20 cellular contexts compared by ENCODE assay signal in genomic region chr15:70079831-70080230, GRCh38. TPM values are rescaled to one million over a fixed set of nuclear protein-coding genes. Genes with fewer than 3 reads are reported as not detected.
DNase-seq lines count a peak whose midpoint lies in the region; ATAC-seq, FAIRE-seq and TF ChIP-seq lines count a peak whose summit lies in the region.
"Had no signal": no experiment of that assay in that cellular context is flagged by ENCODE, and none has a peak within 500 bp of the region (broad histone marks: within the 10 kb centered on the region; RNA-seq: fewer than 3 reads in every experiment).

No MANE protein-coding gene starts in this region.

- H3K9ac ChIP-seq in H1 (replicated peaks in 1 of 4; ENCODE audit: extremely low read depth in 1 of 4, low read depth in 3 of 4, low read length in 3 of 4) (no peak overlapping the region), trophoblast cell (ENCODE audit: low read length) (no peak overlapping the region)
- H3K9ac ChIP-seq: SK-N-SH had no signal

- peak; percentile 33 for DNase-seq in DMS53 (lab: John Stamatoyannopoulos, UW)
- no peak for DNase-seq in DMS53 treated with DMSO at 0.1 percent for 48 hours (lab: John Stamatoyannopoulos, UW; ENCODE audit: unreplicated experiment)
- DNase-seq in H1 (ENCODE audit: low read depth in 1 of 2, low spot score in 2 of 2) = no peak
- DNase-seq in right lobe of liver = no peak
- DNase-seq in stomach = no peak
- DNase-seq in trophoblast cell = no peak
- DNase-seq in SKM-1 treated with dmso at 0.1 percent for 144 hours (lab: John Stamatoyannopoulos, UW; ENCODE audit: unreplicated experiment) = no peak
- DNase-seq: 8988T, GOT3, NCI-H1092, NCI-H1417 treated with DMSO at 0.1 percent for 48 hours, NCI-H1694 treated with DMSO at 0.1 percent for 48 hours, NCI-H2081, NCI-H2227 treated with DMSO at 0.1 percent for 48 hours, SK-N-SH had no signal

- TF ChIP-seq POLR2A in H1 (IDR thresholded peaks at IDR 0.05; ENCODE audit: control extremely low read depth in 1 of 2, low read depth in 2 of 2, low read length in 2 of 2) (no peak), right lobe of liver (IDR thresholded peaks at IDR 0.05) (no peak), stomach (IDR thresholded peaks at IDR 0.05) (no peak)

- WGBS in H1 (ENCODE audit: extremely low coverage in 1 of 2, insufficient coverage in 1 of 2, insufficient read length in 1 of 2, insufficient replicate concordance in 2 of 2, low coverage in 1 of 2, low lambda C conversion rate in 2 of 2, missing lambda C conversion rate in 1 of 2), 2 experiments = 92% methylated on average over 7 of the region's 7 CpGs; no CpG with 5 or more reads in 1 of the 2 experiments
- 15% methylated on average over 7 of the region's 7 CpGs for WGBS in right lobe of liver (ENCODE audit: insufficient coverage, low coverage, low lambda C conversion rate, missing lambda C conversion rate)
- 29 to 61% (median 51%) methylated on average over 7 of the region's 7 CpGs for WGBS in stomach, 5 donors
- WGBS in trophoblast cell (ENCODE audit: extremely low coverage, insufficient coverage, insufficient read length) = no CpG with 5 or more reads among the region's 7 CpGs

- no peak for FAIRE-seq in H1 (lab: Jason Lieb, UNC)
- FAIRE-seq: D721Med, G401.6 had no signal

- H3K14ac ChIP-seq in H1 (ENCODE audit: insufficient read length) (no peak overlapping the region), trophoblast cell (ENCODE audit: low read length) (no peak overlapping the region)

- H3K18ac ChIP-seq in H1 (ENCODE audit: extremely low read depth, low read length) (no peak overlapping the region), trophoblast cell (ENCODE audit: low read length) (no peak overlapping the region)

- no peak overlapping the region for H2BK5ac ChIP-seq in H1 (ENCODE audit: low read depth, low read length)
- no peak overlapping the region for H2BK5ac ChIP-seq in trophoblast cell (ENCODE audit: low read depth, low read length, poor library complexity)

- H2BK20ac ChIP-seq in H1 (ENCODE audit: low read length) = no peak overlapping the region

- no peak overlapping the region for H2BK12ac ChIP-seq in H1 (ENCODE audit: low read depth, low read length)
- H2BK12ac ChIP-seq in trophoblast cell (ENCODE audit: low read length) = no peak overlapping the region

- H3K23ac ChIP-seq in H1 (ENCODE audit: insufficient read length) (no peak overlapping the region), trophoblast cell (ENCODE audit: low read length) (no peak overlapping the region)

- H3K4me3 ChIP-seq in H1 (ENCODE audit: extremely low read depth in 1 of 4, insufficient read depth in 2 of 4, low read depth in 3 of 4, low read length in 4 of 4) = no peak overlapping the region
- H3K4me3 ChIP-seq in right lobe of liver = peak overlapping the region in 2 of 3 donors; percentile 11 to 28
- H3K4me3 ChIP-seq in stomach = no peak overlapping the region
- H3K4me3 ChIP-seq in trophoblast cell (ENCODE audit: low read depth, low read length) = no peak overlapping the region

- H3K9me3 ChIP-seq in H1 (ENCODE audit: insufficient read depth in 2 of 2, low read depth in 1 of 2, low read length in 1 of 2) (no peaks in the 10 kb centered on the region), right lobe of liver (no peaks in the 10 kb centered on the region), stomach (no peaks in the 10 kb centered on the region), trophoblast cell (ENCODE audit: insufficient read depth, low read depth, low read length) (peaks cover 3% of the 10 kb centered on the region)
- H3K9me3 ChIP-seq: SK-N-SH had no signal

- H3K79me1 ChIP-seq in H1 (ENCODE audit: low read depth, low read length) (peaks cover 26% of the 10 kb centered on the region; the same call in 1 of the 2 replicates), trophoblast cell (ENCODE audit: low read length) (no peaks in the 10 kb centered on the region)

- H2AK5ac ChIP-seq in H1 (ENCODE audit: low read depth, low read length) = 0 out of 2 replicates have a peak overlapping the region, but pooled peaks have one; percentile 5
- H2AK5ac ChIP-seq in trophoblast cell (ENCODE audit: low read length) = no peak overlapping the region

- peaks cover 5 to 16% of the 10 kb centered on the region in 2 experiments for H4K20me1 ChIP-seq in H1 (replicated peaks in 1 of 2; ENCODE audit: control insufficient read depth in 1 of 2, insufficient read depth in 2 of 2, low read length in 2 of 2)

- H3K27me3 ChIP-seq in H1 (replicated peaks in 1 of 4; ENCODE audit: control insufficient read depth in 3 of 4, extremely low read depth in 1 of 4, insufficient read depth in 3 of 4, low read length in 3 of 4) (no peaks in the 10 kb centered on the region), right lobe of liver (no peaks in the 10 kb centered on the region), stomach (no peaks in the 10 kb centered on the region), trophoblast cell (ENCODE audit: insufficient read depth, low read length) (no peaks in the 10 kb centered on the region)

- intact Hi-C loops in right lobe of liver (cut with DNase I) = no loop called here
- intact Hi-C loops in stomach (cut with DNase I; ENCODE audit: low total_unique reads) = no loop called here

- H3K23me2 ChIP-seq in H1 (ENCODE audit: low read depth, low read length) = no peaks in the 10 kb centered on the region

- no peak overlapping the region for H4K5ac ChIP-seq in H1 (ENCODE audit: insufficient read length, low read depth, low read length)

- H4K8ac ChIP-seq in H1 (ENCODE audit: extremely low read depth, insufficient read depth, low read length) (no peak overlapping the region), trophoblast cell (ENCODE audit: low read depth, low read length) (no peak overlapping the region)

- no peak overlapping the region for H3K4me2 ChIP-seq in H1 (ENCODE audit: insufficient read depth in 1 of 2, low read depth in 2 of 2, low read length in 2 of 2)
- no peak overlapping the region for H3K4me2 ChIP-seq in trophoblast cell (ENCODE audit: low read length)
- H3K4me2 ChIP-seq: SK-N-SH had no signal

- no peak overlapping the region for H3K56ac ChIP-seq in H1 (replicated peaks; ENCODE audit: insufficient read length, low read depth, low read length)

- no peak overlapping the region for H2AFZ ChIP-seq in H1 (ENCODE audit: low read length)
- no peak overlapping the region for H2AFZ ChIP-seq in trophoblast cell (ENCODE audit: insufficient read depth, low read length, poor library complexity)

- CTCF ChIA-PET in H1 (lab: Charles Lee; ENCODE audit: partially characterized antibody) = interaction anchor here (0.7 kb wide), 1 partner anchor 327 kb away, joined by 4 read pairs; no protein-coding TSS in a partner anchor

- no peak overlapping the region for H4K12ac ChIP-seq in trophoblast cell (ENCODE audit: low read depth, low read length)

- H3K79me2 ChIP-seq in H1 (ENCODE audit: control insufficient read depth in 1 of 2, insufficient read depth in 2 of 2, low read length in 2 of 2) (peaks cover 6 to 80% of the 10 kb centered on the region in 2 experiments), trophoblast cell (ENCODE audit: control insufficient read depth, insufficient read depth, low read length, poor library complexity) (peaks cover 2% of the 10 kb centered on the region)

- no peak overlapping the region for H2BK15ac ChIP-seq in H1 (ENCODE audit: low read length)

- POLR2A ChIA-PET in H1 (lab: Charles Lee; ENCODE audit: partially characterized antibody) = interaction anchor here (0.7 to 8.8 kb wide), 4 partner anchors 11 to 157 kb away, joined by 3 to 136 read pairs (median 4); partner anchors contain the start of gene TLE3

- H3K27ac ChIP-seq in H1 (ENCODE audit: low read depth, low read length) (no peak overlapping the region), right lobe of liver (peak overlapping the region; percentile 1 to 76 (median 29)), stomach (peak overlapping the region in 4 of 5 donors; percentile 25 to 66 (median 40)), trophoblast cell (ENCODE audit: low read depth, low read length) (no peak overlapping the region)
- H3K27ac ChIP-seq: HL-60 had no signal

- no peak for TF ChIP-seq EP300 in H1 (IDR thresholded peaks at IDR 0.05; ENCODE audit: borderline replicate concordance in 1 of 2, low read depth in 2 of 2, low read length in 2 of 2)
- no peak for TF ChIP-seq EP300 in stomach (IDR thresholded peaks at IDR 0.05)

- no peak for TF ChIP-seq RAD21 in H1 (IDR thresholded peaks at IDR 0.05 in 1 of 2, conservative IDR thresholded peaks at IDR 0.05 in 1 of 2; ENCODE audit: low read depth in 2 of 2, low read length in 2 of 2)

- no peak overlapping the region for H4K91ac ChIP-seq in H1 (replicated peaks; ENCODE audit: insufficient read length, low read length)
- H4K91ac ChIP-seq in trophoblast cell (ENCODE audit: low read depth, low read length) = no peak overlapping the region

- H3K4me1 ChIP-seq in H1 (replicated peaks in 1 of 4; ENCODE audit: control insufficient read depth in 3 of 4, insufficient read depth in 4 of 4, low read length in 3 of 4) (peaks cover 17 to 53% (median 44%) of the 10 kb centered on the region in 4 experiments), right lobe of liver (peaks cover 0 to 30% (median 12%) of the 10 kb centered on the region in 4 donors), stomach (peaks cover 37 to 72% (median 67%) of the 10 kb centered on the region in 4 donors), trophoblast cell (ENCODE audit: control insufficient read depth in 1 of 2, insufficient read depth in 2 of 2, low read length in 2 of 2) (no peaks in the 10 kb centered on the region)

- ATAC-seq in right lobe of liver = peak; percentile 23 to 59 (median 40)
- ATAC-seq in GM21381 (IDR thresholded peaks at IDR 0.05; ENCODE audit: unreplicated experiment) = no peak
- ATAC-seq: HCT116 had no signal

- H3K36me3 ChIP-seq in H1 (ENCODE audit: control insufficient read depth in 2 of 4, insufficient read depth in 4 of 4, low read length in 3 of 4) = peaks cover 6 to 56% (median 13%) of the 10 kb centered on the region in 4 experiments; a peak in 7 of 8 replicates
- H3K36me3 ChIP-seq in right lobe of liver = peaks cover 0 to 46% (median 9%) of the 10 kb centered on the region in 4 donors
- peaks cover 40 to 68% (median 67%) of the 10 kb centered on the region in 4 donors for H3K36me3 ChIP-seq in stomach
- H3K36me3 ChIP-seq in trophoblast cell (ENCODE audit: control insufficient read depth in 1 of 2, insufficient read depth in 2 of 2, low read length in 2 of 2) = peaks cover 45 to 64% of the 10 kb centered on the region in 2 experiments

- TF ChIP-seq CTCF in H1 (IDR thresholded peaks at IDR 0.05; ENCODE audit: control extremely low read depth in 1 of 3, insufficient read depth in 1 of 3, low read depth in 1 of 3, low read length in 3 of 3) = no peak
- no peak for TF ChIP-seq CTCF in right lobe of liver (IDR thresholded peaks at IDR 0.05)
- TF ChIP-seq CTCF in stomach (IDR thresholded peaks at IDR 0.05) = no peak

- H3K4ac ChIP-seq in H1 (replicated peaks; ENCODE audit: insufficient read length, low read depth, low read length) = no peak overlapping the region
- no peak overlapping the region for H3K4ac ChIP-seq in trophoblast cell (ENCODE audit: low read depth, low read length)

- H2BK120ac ChIP-seq in H1 (replicated peaks; ENCODE audit: low read depth, low read length) = no peak overlapping the region
- H2BK120ac ChIP-seq in trophoblast cell (ENCODE audit: insufficient read depth, low read length, poor library complexity) = no peak overlapping the region

RNA-seq across cellular contexts. Expression of gene TLE3, which starts 17.9 kb away (rescaled TPM):
- 61.2 and 67.5 TPM in 2 replicates for total RNA-seq in H1 (2021; fragmentation: NEBNext Ultra II Directional; extraction: Animal tissue kit (Norgen Biotek cat#: 25700))
- polyA plus RNA-seq in H1 (2011; rRNA removed) (25.1 and 50.3 TPM in 2 replicates), stomach (10 to 100 TPM; 13.3 to 21.5 (median 21.0) TPM)
- polyA plus RNA-seq in H1 (2011; cell fraction: cytosol; rRNA removed) = 33.9 TPM
- 74.7 TPM for polyA plus RNA-seq in H1 (2011; cell fraction: nucleus; rRNA removed)
- polyA plus RNA-seq in H1 (2012, experiment 1 of 2) = 51.9 to 54.9 TPM (median 54.2 TPM) in 4 replicates
- 50.8 TPM for polyA plus RNA-seq in H1 (2012, experiment 2 of 2)
- 27.6 TPM for polyA plus RNA-seq in H1 (2013, experiment 1 of 2)
- polyA plus RNA-seq in H1 (2013, experiment 2 of 2) = 25.2 TPM
- 68.7 and 75.5 TPM in 2 replicates for polyA minus RNA-seq in H1 (2011; rRNA and poly(A)+ RNA removed)
- 62.8 TPM for polyA minus RNA-seq in H1 (2011; cell fraction: cytosol; rRNA and poly(A)+ RNA removed)
- polyA minus RNA-seq in H1 (2011; cell fraction: nucleus; rRNA and poly(A)+ RNA removed) = 101 TPM
- total RNA-seq in right lobe of liver (10 to 100 TPM in 5 of 6 experiments, 1 to 10 TPM in 1; 8.9 to 38.2 (median 21.2) TPM), stomach (100 to 1,000 TPM in 3 of 5 donors, 10 to 100 TPM in 2; 18.9 to 186 (median 103) TPM)
- polyA plus RNA-seq in trophoblast cell (2013) = 139 and 146 TPM in 2 replicates

Comparison
In these comparisons a context has a peak if more than half of its experiments do, and no peak if none do; other contexts are left out.
1. H3K27ac ChIP-seq: peak in right lobe of liver (3 of 3) and stomach (4 of 5); none in H1 (single experiment) and trophoblast cell (single experiment).
2. H3K4me3 ChIP-seq: peak in right lobe of liver (2 of 3); none in H1 (0 of 4), stomach (0 of 4) and trophoblast cell (single experiment).